ENCODE assay signal across 9 cellular contexts in the genomic region with DNA sequence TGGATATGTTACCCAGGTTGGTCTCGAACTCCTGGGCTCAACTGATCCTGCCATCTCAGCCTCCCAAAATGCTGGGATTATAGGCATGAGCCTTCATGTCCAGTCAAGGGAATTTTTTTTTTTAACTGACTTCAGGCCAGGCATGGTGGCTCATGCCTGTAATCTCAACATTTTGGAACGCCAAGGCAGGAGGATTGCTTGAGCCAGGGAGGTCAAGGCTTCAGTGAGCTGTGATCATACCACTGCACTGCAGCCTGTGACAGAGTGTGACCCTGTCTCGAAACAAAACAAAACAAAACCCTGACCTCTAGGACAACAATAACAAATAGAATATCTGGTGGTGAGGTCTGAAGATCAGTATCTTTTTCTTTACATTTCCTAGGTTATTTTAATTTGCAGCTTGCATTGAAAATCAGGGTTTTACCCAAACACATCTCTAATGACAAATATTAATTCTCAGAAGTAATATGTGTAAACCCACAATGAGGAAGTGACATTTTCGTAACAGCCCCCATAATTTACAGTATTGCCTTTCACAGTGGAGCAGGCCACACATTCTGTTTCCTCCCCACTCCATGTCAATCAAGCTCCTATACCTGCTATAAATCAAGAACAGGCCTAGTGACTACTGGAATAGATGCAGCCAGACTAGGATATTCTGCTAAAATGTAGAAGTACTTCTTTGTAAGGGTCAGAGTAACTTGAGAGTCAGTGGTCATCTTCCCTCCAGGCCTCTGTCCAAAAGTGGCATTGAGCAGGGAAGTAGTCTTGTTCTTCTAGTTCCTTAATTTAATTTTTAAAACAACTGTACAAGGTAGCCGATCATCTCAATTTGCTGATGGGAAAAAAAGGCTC. TPM values are rescaled to one million over a fixed set of nuclear protein-coding genes. Genes with fewer than 3 reads are reported as not detected.
A peak's percentile ranks its signal among the peaks of the same experiment; 100 is the strongest.
DNase-seq lines count a peak whose midpoint lies in the region; ATAC-seq and TF ChIP-seq lines count a peak whose summit lies in the region.
"Had no signal": no experiment of that assay in that cellular context is flagged by ENCODE, and none has a peak within 500 bp of the region (broad histone marks: within the 10 kb centered on the region; RNA-seq: fewer than 3 reads in every experiment).

No MANE protein-coding gene starts in this region.

- H3K27ac ChIP-seq in SU-DHL-6 (ENCODE audit: low read depth, low read length) (peak overlapping the region; percentile 34), SK-N-SH (ENCODE audit: low read depth in 2 of 2, low read length in 1 of 2) (no peak overlapping the region)

- H4K20me1 ChIP-seq in SU-DHL-6 (ENCODE audit: low read depth, low read length) (no peaks in the 10 kb centered on the region), SK-N-SH (ENCODE audit: insufficient read depth) (no peaks in the 10 kb centered on the region)

- H3K4me1 Mint-ChIP-seq in activated T-helper 1 cell treated with anti-CD3 and anti-CD28 coated beads, Interleukin-12 subunit alpha, Interleukin-12 subunit beta, Interleukin-2, Interleukin-4 antibody, amounts not matched to agents 30 ng/mL and 10 ng/mL and 1 ng/mL, durations not matched to agents 14 hours and 24 hours and 36 hours (ENCODE audit: low read depth) = no peaks in the 10 kb centered on the region

- ATAC-seq in GM19452 (IDR thresholded peaks at IDR 0.05; ENCODE audit: unreplicated experiment) (peak; percentile 84), HG03064 (IDR thresholded peaks at IDR 0.05; ENCODE audit: low read depth, unreplicated experiment) (peak; percentile 80)
- ATAC-seq: left ventricle myocardium superior had no signal

- no peak for TF ChIP-seq RAD21 in SK-N-SH (IDR thresholded peaks at IDR 0.05; ENCODE audit: low read length)

- WGBS in SK-N-SH (ENCODE audit: low lambda C conversion rate) = 76% methylated on average over 5 of the region's 5 CpGs

- no peaks in the 10 kb centered on the region for H3K36me3 Mint-ChIP-seq in activated T-helper 1 cell treated with anti-CD3 and anti-CD28 coated beads, Interleukin-12 subunit alpha, Interleukin-12 subunit beta, Interleukin-2, Interleukin-4 antibody, amounts not matched to agents 30 ng/mL and 10 ng/mL and 1 ng/mL, durations not matched to agents 14 hours and 24 hours and 36 hours (ENCODE audit: low read depth)

- no peaks in the 10 kb centered on the region for H3K79me2 ChIP-seq in SU-DHL-6 (ENCODE audit: insufficient read depth, low read length)
- no peaks in the 10 kb centered on the region for H3K79me2 ChIP-seq in SK-N-SH (ENCODE audit: insufficient read depth)

- H2AFZ ChIP-seq in SU-DHL-6 (ENCODE audit: low read depth, low read length, severe bottlenecking) (peak overlapping the region; percentile 50), SK-N-SH (ENCODE audit: low read depth) (no peak overlapping the region)

- intact Hi-C loops in activated T-helper 1 cell treated with anti-CD3 and anti-CD28 coated beads, Interleukin-12 subunit alpha, Interleukin-12 subunit beta, Interleukin-2, Interleukin-4 antibody, amounts not matched to agents 30 ng/mL and 10 ng/mL and 1 ng/mL, durations not matched to agents 14 hours and 24 hours and 36 hours (cut with micrococcal nuclease) = no loop called here

- CTCF ChIA-PET in SK-N-SH (lab: Yijun Ruan, JAX) = interaction anchor here (0.7 to 2.9 kb wide), 2 partner anchors 26 to 121 kb away, joined by 3 to 7 read pairs; no protein-coding TSS in a partner anchor

- TF ChIP-seq CTCF in SU-DHL-6 (IDR thresholded peaks at IDR 0.05; ENCODE audit: insufficient read depth, low read length, poor library complexity, severe bottlenecking) (no peak), SK-N-SH (IDR thresholded peaks at IDR 0.05) (no peak)

- H3K4me3 Mint-ChIP-seq in activated T-helper 1 cell treated with anti-CD3 and anti-CD28 coated beads, Interleukin-12 subunit alpha, Interleukin-12 subunit beta, Interleukin-2, Interleukin-4 antibody, amounts not matched to agents 30 ng/mL and 10 ng/mL and 1 ng/mL, durations not matched to agents 14 hours and 24 hours and 36 hours = no peak overlapping the region

- H3K4me2 ChIP-seq in SU-DHL-6 (ENCODE audit: low read depth, low read length, poor library complexity, severe bottlenecking) (peak overlapping the region; percentile 31), SK-N-SH (no peak overlapping the region)

- no peaks in the 10 kb centered on the region for H3K27me3 ChIP-seq in SU-DHL-6 (ENCODE audit: low read length)
- no peaks in the 10 kb centered on the region for H3K27me3 ChIP-seq in SK-N-SH (ENCODE audit: insufficient read depth)

- H3K4me3 ChIP-seq in SU-DHL-6 (ENCODE audit: insufficient read depth, low read length, poor library complexity, severe bottlenecking) (no peak overlapping the region), SK-N-SH (ENCODE audit: low read depth in 2 of 2, low read length in 1 of 2) (no peak overlapping the region)

- H3K9me3 Mint-ChIP-seq in activated T-helper 1 cell treated with anti-CD3 and anti-CD28 coated beads, Interleukin-12 subunit alpha, Interleukin-12 subunit beta, Interleukin-2, Interleukin-4 antibody, amounts not matched to agents 30 ng/mL and 10 ng/mL and 1 ng/mL, durations not matched to agents 14 hours and 24 hours and 36 hours = no peaks in the 10 kb centered on the region

- no peaks in the 10 kb centered on the region for H3K4me1 ChIP-seq in SK-N-SH (ENCODE audit: control insufficient read depth in 1 of 2, insufficient read depth in 2 of 2, low read depth in 1 of 2, low read length in 1 of 2)

- H3F3A ChIP-seq in SU-DHL-6 (ENCODE audit: insufficient read depth) (no peaks in the 10 kb centered on the region), SK-N-SH (replicated peaks; ENCODE audit: insufficient read depth) (no peaks in the 10 kb centered on the region)

- H3K27me3 Mint-ChIP-seq in activated T-helper 1 cell treated with anti-CD3 and anti-CD28 coated beads, Interleukin-12 subunit alpha, Interleukin-12 subunit beta, Interleukin-2, Interleukin-4 antibody, amounts not matched to agents 30 ng/mL and 10 ng/mL and 1 ng/mL, durations not matched to agents 14 hours and 24 hours and 36 hours (ENCODE audit: insufficient read depth) = peaks cover 49% of the 10 kb centered on the region

- H3K9ac ChIP-seq in SU-DHL-6 (ENCODE audit: low read length) (peak overlapping the region; percentile 21; the same call in 1 of the 2 replicates), SK-N-SH (no peak overlapping the region)

- TF ChIP-seq EP300 in SK-N-SH (IDR thresholded peaks at IDR 0.05; ENCODE audit: borderline replicate concordance in 1 of 2, low read depth in 1 of 2, low read length in 1 of 2) = no peak

- H3K9me3 ChIP-seq in SU-DHL-6 (ENCODE audit: insufficient read depth, low read length) (no peaks in the 10 kb centered on the region), SK-N-SH (no peaks in the 10 kb centered on the region)

- peak; percentile 69 for DNase-seq in CD1c-positive myeloid dendritic cell (ENCODE audit: extremely low spot score)
- DNase-seq in DMS53 treated with DMSO at 0.1 percent for 48 hours (lab: John Stamatoyannopoulos, UW; ENCODE audit: unreplicated experiment) = no peak
- no peak for DNase-seq in activated T-helper 1 cell treated with anti-CD3 and anti-CD28 coated beads, Interleukin-12 subunit alpha, Interleukin-12 subunit beta, Interleukin-2, Interleukin-4 antibody, amounts not matched to agents 30 ng/mL and 10 ng/mL and 1 ng/mL, durations not matched to agents 14 hours and 24 hours and 36 hours (ENCODE audit: low spot score)
- no peak for DNase-seq in NCI-H128 (lab: John Stamatoyannopoulos, UW; ENCODE audit: unreplicated experiment)
- no peak for DNase-seq in SK-N-SH
- DNase-seq: left ventricle myocardium superior had no signal

- POLR2A ChIA-PET in SK-N-SH (lab: Yijun Ruan, JAX) = no interaction called here

- H3K36me3 ChIP-seq in SU-DHL-6 (ENCODE audit: low read length) = no peaks in the 10 kb centered on the region
- no peaks in the 10 kb centered on the region for H3K36me3 ChIP-seq in SK-N-SH (replicated peaks in 1 of 2; ENCODE audit: control insufficient read depth in 1 of 2, insufficient read depth in 2 of 2, low read length in 1 of 2)

- H3K9me2 ChIP-seq in SU-DHL-6 (replicated peaks; ENCODE audit: insufficient read depth, low read length) = no peaks in the 10 kb centered on the region
- no peaks in the 10 kb centered on the region for H3K9me2 ChIP-seq in SK-N-SH

- H3K27ac Mint-ChIP-seq in activated T-helper 1 cell treated with anti-CD3 and anti-CD28 coated beads, Interleukin-12 subunit alpha, Interleukin-12 subunit beta, Interleukin-2, Interleukin-4 antibody, amounts not matched to agents 30 ng/mL and 10 ng/mL and 1 ng/mL, durations not matched to agents 14 hours and 24 hours and 36 hours = no peak overlapping the region

TF ChIP-seq in SK-N-SH, 30 proteins besides CTCF, POLR2A, EP300 and RAD21 (continues in another document):
- no peak for TF ChIP-seq SIN3A (IDR thresholded peaks at IDR 0.05; ENCODE audit: borderline replicate concordance, low read depth, low read length)
- TF ChIP-seq FOSL2 (IDR thresholded peaks at IDR 0.05; ENCODE audit: borderline replicate concordance, low read depth) = no peak
- no peak for TF ChIP-seq GABPA (IDR thresholded peaks at IDR 0.05; ENCODE audit: low read depth)
- TF ChIP-seq, protein P1, sequence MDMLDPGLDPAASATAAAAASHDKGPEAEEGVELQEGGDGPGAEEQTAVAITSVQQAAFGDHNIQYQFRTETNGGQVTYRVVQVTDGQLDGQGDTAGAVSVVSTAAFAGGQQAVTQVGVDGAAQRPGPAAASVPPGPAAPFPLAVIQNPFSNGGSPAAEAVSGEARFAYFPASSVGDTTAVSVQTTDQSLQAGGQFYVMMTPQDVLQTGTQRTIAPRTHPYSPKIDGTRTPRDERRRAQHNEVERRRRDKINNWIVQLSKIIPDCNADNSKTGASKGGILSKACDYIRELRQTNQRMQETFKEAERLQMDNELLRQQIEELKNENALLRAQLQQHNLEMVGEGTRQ (IDR thresholded peaks at IDR 0.05; ENCODE audit: borderline replicate concordance, low read depth, low read length) = no peak

RNA-seq across cellular contexts. Expression of a gene that starts 43.3 kb away (rescaled TPM):
- 0.15 and 0.18 TPM in 2 replicates for total RNA-seq in activated T-helper 1 cell treated with anti-CD3 and anti-CD28 coated beads, Interleukin-12 subunit alpha, Interleukin-12 subunit beta, Interleukin-2, Interleukin-4 antibody, amounts not matched to agents 30 ng/mL and 10 ng/mL and 1 ng/mL, durations not matched to agents 14 hours and 24 hours and 36 hours
- polyA plus RNA-seq in SK-N-SH (2012; rRNA removed) = 10.5 and 13.5 TPM in 2 replicates
- 7.1 and 10.5 TPM in 2 replicates for polyA plus RNA-seq in SK-N-SH (2012; cell fraction: cytosol; rRNA removed)
- 11.2 and 12.0 TPM in 2 replicates for polyA plus RNA-seq in SK-N-SH (2012; cell fraction: nucleus; rRNA removed)
